ENCODE assay signal across 8 cellular contexts in genomic region chr16:22318690-22319358, GRCh38. TPM values are rescaled to one million over a fixed set of nuclear protein-coding genes. Genes with fewer than 3 reads are reported as not detected.
DNase-seq lines count a peak whose midpoint lies in the region; ATAC-seq and TF ChIP-seq lines count a peak whose summit lies in the region.

No MANE protein-coding gene starts in this region.

- TF ChIP-seq POLR2A in gastrocnemius medialis (IDR thresholded peaks at IDR 0.05), result no peak

- DNase-seq in Daoy (ENCODE audit: low read depth) (peak; percentile 28), M059J (ENCODE audit: low read depth) (peak; percentile 28), epidermal melanocyte (ENCODE audit: insufficient read length, low spot score) (peak; percentile 30), gastrocnemius medialis (peak in 1 of 2 donors; percentile 45), mucosa of gallbladder (ENCODE audit: low spot score) (no peak), NCI-H1092 treated with DMSO at 0.1 percent for 48 hours (lab: John Stamatoyannopoulos, UW) (no peak)
- DNase-seq in activated CD4-positive, alpha-beta T cell treated with anti-CD3 and anti-CD28 coated beads, Interleukin-2, amount 50 U/mL, for 48 hours, result peak; percentile 64 to 74

- peaks cover 6 to 20% of the 10 kb centered on the region in 2 donors for H3K4me1 ChIP-seq in gastrocnemius medialis

- peak overlapping the region; percentile 3 to 77 (median 62) for H3K27ac ChIP-seq in gastrocnemius medialis

- H3K4me3 ChIP-seq in gastrocnemius medialis, result no peak overlapping the region

- intact Hi-C loops in gastrocnemius medialis (cut with DNase I; ENCODE audit: low total_unique reads), result loop anchor here (5.0 kb wide), 1 partner anchor 53 kb away; the partner anchor contains the start of gene CDR2

- peak; percentile 30 to 64 (median 49) for TF ChIP-seq CTCF in gastrocnemius medialis (IDR thresholded peaks at IDR 0.05 in 4 of 5, conservative IDR thresholded peaks at IDR 0.05 in 1 of 5)

- no peaks in the 10 kb centered on the region for H3K9me3 ChIP-seq in gastrocnemius medialis

- no peaks in the 10 kb centered on the region for H3K27me3 ChIP-seq in gastrocnemius medialis

- H3K36me3 ChIP-seq in gastrocnemius medialis, result peaks cover 0 to 68% of the 10 kb centered on the region in 2 donors

- in situ Hi-C loops in gastrocnemius medialis (cut with MboI; ENCODE audit: low sequenced_read_pairs in 4 of 4), result no loop called here

- ATAC-seq in gastrocnemius medialis (peak in 1 of 2 donors; percentile 15), HG03439 (IDR thresholded peaks at IDR 0.05; ENCODE audit: unreplicated experiment) (no peak)

RNA-seq across cellular contexts. Expression of gene POLR3E, which starts 21.6 kb away (rescaled TPM):
- total RNA-seq in Daoy (2014; rRNA removed; shearing (Covaris generic)), result 34.1 and 52.9 TPM in 2 replicates
- 21.2 and 43.5 TPM in 2 replicates for total RNA-seq in M059J (2014; rRNA removed; shearing (Covaris generic))
- 100 to 1,000 TPM; 105 to 182 (median 116) TPM for total RNA-seq in gastrocnemius medialis
- 43.7 TPM for total RNA-seq in mucosa of gallbladder

RNA-seq across cellular contexts. Expression of gene CDR2, which starts 55.6 kb away (rescaled TPM):
- 17.1 and 22.9 TPM in 2 replicates for total RNA-seq in Daoy (2014; rRNA removed; shearing (Covaris generic))
- 33.8 and 51.1 TPM in 2 replicates for total RNA-seq in M059J (2014; rRNA removed; shearing (Covaris generic))
- total RNA-seq in gastrocnemius medialis, result 1 to 10 TPM; 4.1 to 7.6 (median 7.3) TPM
- 20.9 TPM for total RNA-seq in mucosa of gallbladder

Comparison
In these comparisons a context has a peak if more than half of its experiments do, and no peak if none do; other contexts are left out.
1. DNase-seq: peak in Daoy (single experiment), M059J (single experiment), activated CD4-positive, alpha-beta T cell treated with anti-CD3 and anti-CD28 coated beads, Interleukin-2, amount 50 U/mL, for 48 hours (2 of 2) and epidermal melanocyte (single experiment); none in mucosa of gallbladder (single experiment) and NCI-H1092 treated with DMSO at 0.1 percent for 48 hours (single experiment).